25 cellular contexts compared by ENCODE assay signal in genomic region chr6:95119927-95120326, GRCh38.
DNase-seq lines count a peak whose midpoint lies in the region; ATAC-seq, FAIRE-seq and TF ChIP-seq lines count a peak whose summit lies in the region.
"Had no signal": no experiment of that assay in that cellular context is flagged by ENCODE, and none has a peak within 500 bp of the region (broad histone marks: within the 10 kb centered on the region; RNA-seq: fewer than 3 reads in every experiment).

No MANE protein-coding gene starts in this region.

- no peaks in the 10 kb centered on the region for H3K27me3 ChIP-seq in liver (ENCODE audit: control insufficient read depth in 4 of 4, insufficient read depth in 4 of 4, low read length in 3 of 4)
- H3K27me3 ChIP-seq in HepG2 (ENCODE audit: control insufficient read depth in 1 of 2, insufficient read depth in 2 of 2, low read length in 2 of 2): no peaks in the 10 kb centered on the region
- H3K27me3 ChIP-seq in suprapubic skin: no peaks in the 10 kb centered on the region
- H3K27me3 ChIP-seq in body of pancreas: no peaks in the 10 kb centered on the region
- H3K27me3 ChIP-seq: BE2C, BLaER1 had no signal

- CTCF ChIA-PET in HepG2 (lab: Yijun Ruan, JAX; ENCODE audit: low intra/inter-chr PET ratio, low total read pairs): no interaction called here

- no peak for DNase-seq in HepG2 (ENCODE audit: low spot score)
- DNase-seq in left lobe of liver (ENCODE audit: low spot score): no peak
- no peak for DNase-seq in suprapubic skin (ENCODE audit: low spot score in 2 of 2)
- no peak for DNase-seq in body of pancreas
- DNase-seq: 8988T; ACHN; BE2C; C1 segment of cervical spinal cord; CD4-positive, alpha-beta memory T cell; CD4-positive, CD25-positive, alpha-beta regulatory T cell; CD8-positive, alpha-beta memory T cell; COR-L47; DMS 273 treated with DMSO at 0.1 percent for 48 hours; DMS153; DMS53; DMS79; DND-41; EL; GDM1 had no signal

- H3K4me2 ChIP-seq in HepG2 (ENCODE audit: low read depth, low read length): no peak overlapping the region
- H3K4me2 ChIP-seq: BLaER1 had no signal

- POLR2A ChIA-PET in HepG2 (lab: Yijun Ruan, JAX): no interaction called here

- TF ChIP-seq RAD21 in liver (IDR thresholded peaks at IDR 0.05) (no peak), HepG2 (CRISPR knock-in tag; IDR thresholded peaks at IDR 0.05) (no peak)

- FAIRE-seq in HepG2 (lab: Jason Lieb, UNC): no peak
- FAIRE-seq: A204.1, GM12878, GM12892, GM18507 had no signal

- no peak overlapping the region for H3K27ac ChIP-seq in liver (ENCODE audit: low read depth in 1 of 2, low read length in 2 of 2)
- no peak overlapping the region for H3K27ac ChIP-seq in HepG2 (ENCODE audit: extremely low read length, insufficient read depth, low read length)
- no peak overlapping the region for H3K27ac ChIP-seq in suprapubic skin
- H3K27ac ChIP-seq in body of pancreas: no peak overlapping the region
- H3K27ac ChIP-seq: BLaER1 had no signal

- in situ Hi-C loops in HepG2 (cut with HindIII; ENCODE audit: extremely low pct_ligation_motif_present, low pct_unique_long_range_greater_than_20kb): no loop called here

- no peak for TF ChIP-seq EP300 in HepG2 (IDR thresholded peaks at IDR 0.05; ENCODE audit: low read depth in 2 of 2, low read length in 2 of 2)
- no peak for TF ChIP-seq EP300 in HepG2 (CRISPR knock-in tag; IDR thresholded peaks at IDR 0.05; ENCODE audit: borderline replicate concordance)
- TF ChIP-seq EP300 in suprapubic skin (IDR thresholded peaks at IDR 0.05): no peak

- no peaks in the 10 kb centered on the region for H3K79me2 ChIP-seq in HepG2 (ENCODE audit: insufficient read depth, low read length)

- no peak overlapping the region for H2AFZ ChIP-seq in HepG2 (ENCODE audit: low read length)

- TF ChIP-seq POLR2A in HepG2 (IDR thresholded peaks at IDR 0.05; ENCODE audit: insufficient read depth in 1 of 2, low read depth in 2 of 2, low read length in 2 of 2) (no peak), suprapubic skin (IDR thresholded peaks at IDR 0.05) (no peak), body of pancreas (IDR thresholded peaks at IDR 0.05) (no peak)

- WGBS in liver: 56% methylated on average over 3 of the region's 3 CpGs
- 17% methylated on average over 3 of the region's 3 CpGs for WGBS in HepG2 (ENCODE audit: low lambda C conversion rate)
- WGBS in suprapubic skin: 89% methylated on average over 3 of the region's 3 CpGs
- 63 to 67% methylated on average over 3 of the region's 3 CpGs for WGBS in body of pancreas, 2 donors

- no peaks in the 10 kb centered on the region for H4K20me1 ChIP-seq in HepG2 (ENCODE audit: insufficient read depth, low read length)
- H4K20me1 ChIP-seq: BLaER1 had no signal

- intact Hi-C loops in HepG2 (cut with micrococcal nuclease; ENCODE audit: unreplicated experiment): no loop called here
- intact Hi-C loops in body of pancreas (cut with DNase I): no loop called here

- no peak for TF ChIP-seq CTCF in liver (IDR thresholded peaks at IDR 0.05; ENCODE audit: low read depth, low read length, missing input control)
- TF ChIP-seq CTCF in HepG2 (CRISPR knock-in tag; IDR thresholded peaks at IDR 0.05): no peak
- no peak for TF ChIP-seq CTCF in suprapubic skin (IDR thresholded peaks at IDR 0.05)
- TF ChIP-seq CTCF in body of pancreas (IDR thresholded peaks at IDR 0.05): no peak

- H3K4me3 ChIP-seq in liver (ENCODE audit: low read depth in 1 of 3, low read length in 3 of 3) (no peak overlapping the region), HepG2 (replicated peaks in 1 of 3; ENCODE audit: insufficient read depth in 1 of 3, low read depth in 2 of 3, low read length in 3 of 3) (no peak overlapping the region), suprapubic skin (no peak overlapping the region), body of pancreas (no peak overlapping the region)
- H3K4me3 ChIP-seq: BLaER1, GM12878 had no signal

- H3K36me3 ChIP-seq in liver (ENCODE audit: control insufficient read depth in 4 of 4, insufficient read depth in 3 of 4, low read depth in 1 of 4, low read length in 3 of 4): no peaks in the 10 kb centered on the region
- no peaks in the 10 kb centered on the region for H3K36me3 ChIP-seq in HepG2 (replicated peaks in 1 of 2; ENCODE audit: control insufficient read depth in 1 of 2, insufficient read depth in 2 of 2, low read length in 2 of 2)
- H3K36me3 ChIP-seq in suprapubic skin: no peaks in the 10 kb centered on the region
- no peaks in the 10 kb centered on the region for H3K36me3 ChIP-seq in body of pancreas (replicated peaks in 1 of 2; ENCODE audit: insufficient read depth in 1 of 2, low read depth in 2 of 2)
- H3K36me3 ChIP-seq: BE2C, BLaER1 had no signal

- H3K9me3 ChIP-seq in liver (ENCODE audit: control insufficient read depth in 4 of 4, low read length in 3 of 4) (no peaks in the 10 kb centered on the region), HepG2 (ENCODE audit: low read length) (no peaks in the 10 kb centered on the region), suprapubic skin (no peaks in the 10 kb centered on the region), body of pancreas (no peaks in the 10 kb centered on the region)
- H3K9me3 ChIP-seq: BE2C, BLaER1 had no signal

- H3K4me1 ChIP-seq in liver (ENCODE audit: control insufficient read depth in 4 of 4, insufficient read depth in 4 of 4, low read length in 3 of 4): peaks cover 3 to 10% (median 7%) of the 10 kb centered on the region in 4 donors
- no peaks in the 10 kb centered on the region for H3K4me1 ChIP-seq in HepG2 (ENCODE audit: insufficient read depth, low read length)
- H3K4me1 ChIP-seq in suprapubic skin: no peaks in the 10 kb centered on the region
- H3K4me1 ChIP-seq in body of pancreas: no peaks in the 10 kb centered on the region
- H3K4me1 ChIP-seq: BE2C, BLaER1 had no signal

- no peak overlapping the region for H3K9ac ChIP-seq in liver (ENCODE audit: low read depth in 1 of 2, low read length in 2 of 2)
- H3K9ac ChIP-seq in HepG2 (ENCODE audit: insufficient read depth, low read depth, low read length): no peak overlapping the region
- H3K9ac ChIP-seq: BLaER1 had no signal

- ATAC-seq in HepG2 (no peak), left lobe of liver (peak; percentile 91), body of pancreas (no peak)
- ATAC-seq: GM12878 had no signal

- BruUV-seq in HepG2 (replicated peaks; lab: Mats Ljungman, UMichigan): no TSS peak

TF ChIP-seq in liver, 16 proteins besides CTCF, POLR2A, EP300 and RAD21 (continues in another document):
- TF ChIP-seq YY1 (IDR thresholded peaks at IDR 0.05) (no peak), FOXA2 (IDR thresholded peaks at IDR 0.05) (peak; percentile 33), HNF4G (IDR thresholded peaks at IDR 0.05) (no peak), SP1 (IDR thresholded peaks at IDR 0.05) (peak; percentile 26), FOXA1 (IDR thresholded peaks at IDR 0.05) (no peak), REST (IDR thresholded peaks at IDR 0.05) (no peak)

TF ChIP-seq in HepG2, 621 proteins besides CTCF, POLR2A, EP300 and RAD21:
- no peak for TF ChIP-seq ZFP37 (CRISPR knock-in tag; IDR thresholded peaks at IDR 0.05; ENCODE audit: borderline replicate concordance)
- no peak for TF ChIP-seq FLYWCH1 (CRISPR knock-in tag; IDR thresholded peaks at IDR 0.05)
- TF ChIP-seq ZHX2 (IDR thresholded peaks at IDR 0.05; ENCODE audit: low read depth): no peak
- TF ChIP-seq ZHX2 (CRISPR knock-in tag; IDR thresholded peaks at IDR 0.05; ENCODE audit: borderline replicate concordance): no peak
- no peak for TF ChIP-seq ZNF235 (CRISPR knock-in tag; IDR thresholded peaks at IDR 0.05; ENCODE audit: borderline replicate concordance)
- no peak for TF ChIP-seq ZBTB7A (CRISPR knock-in tag; IDR thresholded peaks at IDR 0.05)
- TF ChIP-seq ZNF563 (CRISPR knock-in tag; IDR thresholded peaks at IDR 0.05): no peak
